2 cellular contexts compared by ENCODE assay signal in genomic region chr3:128576290-128576689, GRCh38.
A peak's percentile ranks its signal among the peaks of the same experiment; 100 is the strongest.
TF ChIP-seq lines count a peak whose summit lies in the region.

No MANE protein-coding gene starts in this region.

TF ChIP-seq in K562, 482 proteins besides CTCF, POLR2A, EP300 and RAD21:
- TF ChIP-seq RBM25 (IDR thresholded peaks at IDR 0.05; ENCODE audit: low read depth, low read length, severe bottlenecking) (peak; percentile 62), ZNF655 (CRISPR knock-in tag; IDR thresholded peaks at IDR 0.05) (no peak), ESRRA (IDR thresholded peaks at IDR 0.05; ENCODE audit: borderline replicate concordance, low read depth) (peak; percentile 79)
TF ChIP-seq in K562: peak in this region for 2.

TF ChIP-seq in H1, 55 proteins besides CTCF, POLR2A, EP300 and RAD21 (continued from another document):
- no peak for TF ChIP-seq CHD2 (IDR thresholded peaks at IDR 0.05; ENCODE audit: low read length)
- no peak for TF ChIP-seq E2F6 (IDR thresholded peaks at IDR 0.05)
- no peak for TF ChIP-seq FOSL1 (IDR thresholded peaks at IDR 0.05; ENCODE audit: insufficient read depth, low read depth, low read length)
- TF ChIP-seq RBBP5 (IDR thresholded peaks at IDR 0.05; ENCODE audit: borderline replicate concordance, low read depth, low read length): no peak
- TF ChIP-seq TCF12 (IDR thresholded peaks at IDR 0.05; ENCODE audit: low read depth, low read length): no peak
- TF ChIP-seq BCL11A (IDR thresholded peaks at IDR 0.05; ENCODE audit: low read depth in 2 of 2, low read length in 2 of 2): no peak
- no peak for TF ChIP-seq POLR2AphosphoS5 (IDR thresholded peaks at IDR 0.05; ENCODE audit: low read depth, low read length)
- no peak for TF ChIP-seq SP1 (IDR thresholded peaks at IDR 0.05; ENCODE audit: low read depth, low read length)
- no peak for TF ChIP-seq SIRT6 (IDR thresholded peaks at IDR 0.05; ENCODE audit: low read length)
TF ChIP-seq in H1: peak in this region for 0.
